ENCODE assay signal across 1 cellular context in genomic region chr3:13650210-13651056, GRCh38.
TF ChIP-seq lines count a peak whose summit lies in the region.

No MANE protein-coding gene starts in this region.

TF ChIP-seq in HepG2, 621 proteins besides CTCF, POLR2A, EP300 and RAD21 (continued from another document and continues in another):
- TF ChIP-seq ZBTB40 (IDR thresholded peaks at IDR 0.05) = no peak
- 0 out of 2 replicates have a peak, but pooled peaks have one; percentile 20 for TF ChIP-seq ZBTB40 (CRISPR knock-in tag; IDR thresholded peaks at IDR 0.05)
- TF ChIP-seq DMAP1 (CRISPR knock-in tag; IDR thresholded peaks at IDR 0.05) = no peak
- no peak for TF ChIP-seq NR1H2 (CRISPR knock-in tag; IDR thresholded peaks at IDR 0.05; ENCODE audit: borderline replicate concordance, low read depth)
- 0 out of 2 replicates have a peak, but pooled peaks have one; percentile 28 for TF ChIP-seq HOXA5 (CRISPR knock-in tag; IDR thresholded peaks at IDR 0.05)
- TF ChIP-seq FOSL1 (CRISPR knock-in tag; IDR thresholded peaks at IDR 0.05; ENCODE audit: borderline replicate concordance) = no peak
- TF ChIP-seq ZNF644 (CRISPR knock-in tag; IDR thresholded peaks at IDR 0.05; ENCODE audit: low read depth) = no peak
- no peak for TF ChIP-seq ZNF546 (CRISPR knock-in tag; conservative IDR thresholded peaks at IDR 0.05)
- no peak for TF ChIP-seq CHCHD3 (CRISPR knock-in tag; IDR thresholded peaks at IDR 0.05)
- no peak for TF ChIP-seq ZBTB21 (CRISPR knock-in tag; IDR thresholded peaks at IDR 0.05)
- no peak for TF ChIP-seq TBX3 (IDR thresholded peaks at IDR 0.05; ENCODE audit: borderline replicate concordance)
- TF ChIP-seq ZNF253 (CRISPR knock-in tag; IDR thresholded peaks at IDR 0.05; ENCODE audit: borderline replicate concordance) = no peak
- no peak for TF ChIP-seq PAX8 (CRISPR knock-in tag; IDR thresholded peaks at IDR 0.05; ENCODE audit: borderline replicate concordance)
- TF ChIP-seq GATAD2A (CRISPR knock-in tag; IDR thresholded peaks at IDR 0.05) = 0 out of 2 replicates have a peak, but pooled peaks have one; percentile 41
- no peak for TF ChIP-seq MZF1 (CRISPR knock-in tag; IDR thresholded peaks at IDR 0.05; ENCODE audit: borderline replicate concordance)
- peak; percentile 62; the same call in 1 of the 2 replicates for TF ChIP-seq TBX2 (CRISPR knock-in tag; IDR thresholded peaks at IDR 0.05; ENCODE audit: borderline replicate concordance)
- peak; percentile 74 for TF ChIP-seq SALL1 (CRISPR knock-in tag; IDR thresholded peaks at IDR 0.05)
- no peak for TF ChIP-seq BRD4 (CRISPR knock-in tag; IDR thresholded peaks at IDR 0.05)
- TF ChIP-seq ZKSCAN8 (CRISPR knock-in tag; IDR thresholded peaks at IDR 0.05; ENCODE audit: borderline replicate concordance) = no peak
- TF ChIP-seq SNAPC4 (CRISPR knock-in tag; IDR thresholded peaks at IDR 0.05) = no peak
- TF ChIP-seq CHD4 (IDR thresholded peaks at IDR 0.05; ENCODE audit: borderline replicate concordance, low read length) = 0 out of 2 replicates have a peak, but pooled peaks have one; percentile 41
- 0 out of 2 replicates have a peak, but pooled peaks have one; percentile 65 for TF ChIP-seq KLF12 (CRISPR knock-in tag; IDR thresholded peaks at IDR 0.05; ENCODE audit: borderline replicate concordance)
- peak; percentile 58; the same call in 1 of the 2 replicates for TF ChIP-seq ZGPAT (CRISPR knock-in tag; IDR thresholded peaks at IDR 0.05)
- 0 out of 2 replicates have a peak, but pooled peaks have one; percentile 52 for TF ChIP-seq RFXAP (CRISPR knock-in tag; IDR thresholded peaks at IDR 0.05; ENCODE audit: borderline replicate concordance)
- no peak for TF ChIP-seq KDM6A (CRISPR knock-in tag; IDR thresholded peaks at IDR 0.05; ENCODE audit: low read depth)
- peak; percentile 82; the same call in 1 of the 2 replicates for TF ChIP-seq NRL (CRISPR knock-in tag; IDR thresholded peaks at IDR 0.05; ENCODE audit: borderline replicate concordance)
- TF ChIP-seq TEAD3 (CRISPR knock-in tag; optimal IDR thresholded peaks at IDR 0.05; ENCODE audit: borderline replicate concordance) = peak; percentile 83
- no peak for TF ChIP-seq FUBP1 (CRISPR knock-in tag; IDR thresholded peaks at IDR 0.05; ENCODE audit: borderline replicate concordance)
- no peak for TF ChIP-seq HNF4G (IDR thresholded peaks at IDR 0.05; ENCODE audit: borderline replicate concordance, low read depth, low read length)
- TF ChIP-seq HNF4G (CRISPR knock-in tag; IDR thresholded peaks at IDR 0.05; ENCODE audit: borderline replicate concordance, low read depth) = no peak
- no peak for TF ChIP-seq JDP2 (CRISPR knock-in tag; IDR thresholded peaks at IDR 0.05; ENCODE audit: borderline replicate concordance)
- TF ChIP-seq ZNF446 (CRISPR knock-in tag; IDR thresholded peaks at IDR 0.05) = no peak
- no peak for TF ChIP-seq ZNF362 (CRISPR knock-in tag; IDR thresholded peaks at IDR 0.05; ENCODE audit: borderline replicate concordance)
- TF ChIP-seq ZNF543 (CRISPR knock-in tag; IDR thresholded peaks at IDR 0.05) = no peak; the same call in 1 of the 2 replicates
- TF ChIP-seq ZNF382 (CRISPR knock-in tag; IDR thresholded peaks at IDR 0.05; ENCODE audit: borderline replicate concordance) = no peak
- TF ChIP-seq ELK4 (CRISPR knock-in tag; IDR thresholded peaks at IDR 0.05; ENCODE audit: borderline replicate concordance) = no peak
- no peak; the same call in 1 of the 2 replicates for TF ChIP-seq ZMAT3 (CRISPR knock-in tag; conservative IDR thresholded peaks at IDR 0.05)
- no peak for TF ChIP-seq CERS6 (CRISPR knock-in tag; IDR thresholded peaks at IDR 0.05)
